Comparison of ENCODE assay signal across 10 cellular contexts in the genomic region with DNA sequence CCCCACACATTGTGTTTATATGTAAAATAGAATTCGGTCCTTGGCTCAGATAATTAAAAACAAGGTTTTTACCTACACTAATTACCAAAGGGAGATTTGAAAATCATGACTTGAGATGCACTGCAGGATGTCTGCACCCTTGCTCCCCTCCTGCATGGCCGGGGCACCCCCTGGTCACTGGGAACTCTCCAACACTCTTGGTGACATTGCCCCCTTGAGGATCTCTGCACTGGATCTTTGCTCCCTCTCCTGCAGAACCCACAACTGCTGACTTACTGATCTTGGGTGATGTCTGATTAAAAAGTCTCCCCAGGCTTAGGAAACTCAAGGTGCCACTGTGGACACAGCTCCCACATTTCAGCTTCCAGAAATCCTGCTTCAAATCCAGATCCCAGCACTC.
"Had no signal": no experiment of that assay in that cellular context is flagged by ENCODE, and none has a peak within 500 bp of the region (broad histone marks: within the 10 kb centered on the region; RNA-seq: fewer than 3 reads in every experiment).

No MANE protein-coding gene starts in this region.

- DNase-seq: activated CD4-positive, alpha-beta memory T cell treated with anti-CD3 and anti-CD28 coated beads, Interleukin-2, amount 10 ng/mL, durations not matched to agents 7 days and 5 days; activated CD8-positive, alpha-beta memory T cell treated with anti-CD3 and anti-CD28 coated beads, Interleukin-2, amount 50 U/mL, for 4 hours; colonic mucosa; effector CD4-positive, alpha-beta T cell; gastrocnemius medialis; heart right ventricle; left ventricle myocardium inferior; T-helper 9 cell; thyroid gland had no signal

- H3K27me3 ChIP-seq: ascending aorta, colonic mucosa, thyroid gland had no signal

- H3K4me1 ChIP-seq: ascending aorta, colonic mucosa had no signal

- H3K4me3 ChIP-seq: ascending aorta, colonic mucosa, gastrocnemius medialis, heart right ventricle, left ventricle myocardium inferior, thyroid gland had no signal

- H3K36me3 ChIP-seq: ascending aorta, colonic mucosa, gastrocnemius medialis, heart right ventricle, left ventricle myocardium inferior, thyroid gland had no signal

- H3K9me3 ChIP-seq: ascending aorta, colonic mucosa, gastrocnemius medialis, heart right ventricle, left ventricle myocardium inferior, thyroid gland had no signal

- H3K27ac ChIP-seq: ascending aorta, colonic mucosa, gastrocnemius medialis, heart right ventricle, left ventricle myocardium inferior, thyroid gland had no signal
